Comparison of ENCODE assay signal across 8 cellular contexts in the genomic region with DNA sequence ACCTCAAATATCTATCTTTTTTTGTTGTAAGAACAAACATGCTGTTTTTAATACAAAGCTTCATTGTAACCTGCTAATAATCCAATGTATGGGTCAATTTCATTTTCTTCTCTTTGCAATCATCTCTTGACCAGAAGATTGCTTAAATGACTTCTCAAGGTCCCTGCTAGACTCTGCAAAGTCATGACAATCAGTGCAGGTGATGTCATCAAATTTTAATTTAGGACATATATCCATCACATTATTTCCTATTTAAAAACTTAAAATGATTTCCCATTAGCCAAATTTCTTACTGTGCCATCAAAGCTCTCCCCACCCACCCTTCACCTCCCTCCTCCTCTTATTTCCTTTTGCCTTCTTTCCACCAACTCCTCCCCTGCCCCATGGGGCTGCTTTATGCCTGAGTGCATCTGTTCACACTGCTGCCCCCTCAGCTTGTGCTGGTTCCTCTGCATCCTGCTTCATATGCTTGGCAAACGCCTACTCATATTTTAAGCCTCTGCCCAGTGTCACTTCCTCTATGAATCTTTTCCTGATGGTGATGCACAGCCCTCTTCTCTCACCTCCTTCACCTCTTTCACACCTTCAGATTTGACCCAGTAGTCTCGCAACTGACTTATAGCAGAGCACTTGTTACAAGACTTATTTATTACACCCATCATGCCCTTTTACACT.
DNase-seq lines count a peak whose midpoint lies in the region; ATAC-seq lines count a peak whose summit lies in the region.

No MANE protein-coding gene starts in this region.

- H3K27ac Mint-ChIP-seq in T-helper 2 cell treated with Interferon-gamma antibody and Interleukin-4, amounts not matched to agents 5 μg/mL and 100 μg/mL, for 36 hours = peak overlapping the region; percentile 49
- H3K27ac Mint-ChIP-seq in stimulated activated naive B cell treated with anti-CD40 and anti-IgM and Interleukin-4, amounts not matched to agents 10 μg/mL and 1 μg/mL and 100 μg/mL, for 72 hours = peak overlapping the region; percentile 75

- H3K4me1 Mint-ChIP-seq in T-helper 2 cell treated with Interferon-gamma antibody and Interleukin-4, amounts not matched to agents 5 μg/mL and 100 μg/mL, for 36 hours (ENCODE audit: low read depth) = peaks cover 31% of the 10 kb centered on the region
- H3K4me1 Mint-ChIP-seq in stimulated activated naive B cell treated with anti-CD40 and anti-IgM and Interleukin-4, amounts not matched to agents 10 μg/mL and 1 μg/mL and 100 μg/mL, for 72 hours = peaks cover 62 to 88% of the 10 kb centered on the region in 2 donors

- H3K36me3 Mint-ChIP-seq in T-helper 2 cell treated with Interferon-gamma antibody and Interleukin-4, amounts not matched to agents 5 μg/mL and 100 μg/mL, for 36 hours (ENCODE audit: low read depth) = no peaks in the 10 kb centered on the region
- H3K36me3 Mint-ChIP-seq in stimulated activated naive B cell treated with anti-CD40 and anti-IgM and Interleukin-4, amounts not matched to agents 10 μg/mL and 1 μg/mL and 100 μg/mL, for 72 hours = peaks cover 49 to 77% of the 10 kb centered on the region in 2 donors

- H3K9me3 Mint-ChIP-seq in T-helper 2 cell treated with Interferon-gamma antibody and Interleukin-4, amounts not matched to agents 5 μg/mL and 100 μg/mL, for 36 hours = no peaks in the 10 kb centered on the region
- peaks cover 0 to 6% of the 10 kb centered on the region in 2 donors for H3K9me3 Mint-ChIP-seq in stimulated activated naive B cell treated with anti-CD40 and anti-IgM and Interleukin-4, amounts not matched to agents 10 μg/mL and 1 μg/mL and 100 μg/mL, for 72 hours

- peaks cover 21% of the 10 kb centered on the region for H3K27me3 Mint-ChIP-seq in T-helper 2 cell treated with Interferon-gamma antibody and Interleukin-4, amounts not matched to agents 5 μg/mL and 100 μg/mL, for 36 hours (ENCODE audit: low read depth)
- H3K27me3 Mint-ChIP-seq in stimulated activated naive B cell treated with anti-CD40 and anti-IgM and Interleukin-4, amounts not matched to agents 10 μg/mL and 1 μg/mL and 100 μg/mL, for 72 hours = no peaks in the 10 kb centered on the region

- ATAC-seq in HG03025 (IDR thresholded peaks at IDR 0.05; ENCODE audit: low FRiP score, unreplicated experiment) = peak; percentile 59
- peak; percentile 73 to 74 for ATAC-seq in stimulated activated naive B cell treated with anti-CD40 and anti-IgM and Interleukin-4, amounts not matched to agents 10 μg/mL and 1 μg/mL and 100 μg/mL, for 72 hours (replicated peaks)

- H3K4me3 Mint-ChIP-seq in T-helper 2 cell treated with Interferon-gamma antibody and Interleukin-4, amounts not matched to agents 5 μg/mL and 100 μg/mL, for 36 hours = no peak overlapping the region
- peak overlapping the region; percentile 5 to 60 for H3K4me3 Mint-ChIP-seq in stimulated activated naive B cell treated with anti-CD40 and anti-IgM and Interleukin-4, amounts not matched to agents 10 μg/mL and 1 μg/mL and 100 μg/mL, for 72 hours

- DNase-seq in activated gamma-delta T cell treated with Interleukin-2 at 50 U/mL for 16 hours (peak; percentile 33), activated gamma-delta T cell (lab: John Stamatoyannopoulos, UW) (no peak), NCI-H526 (lab: John Stamatoyannopoulos, UW) (no peak), SW480 (ENCODE audit: low spot score) (no peak), ecto neural progenitor cell (ENCODE audit: low spot score) (no peak)
- DNase-seq in T-helper 2 cell treated with Interferon-gamma antibody and Interleukin-4, amounts not matched to agents 5 μg/mL and 100 μg/mL, for 36 hours (ENCODE audit: low spot score) = peak; percentile 23
- DNase-seq in stimulated activated naive B cell treated with anti-CD40 and anti-IgM and Interleukin-4, amounts not matched to agents 10 μg/mL and 1 μg/mL and 100 μg/mL, for 72 hours = peak; percentile 68

Comparison
In these comparisons a context has a peak if more than half of its experiments do, and no peak if none do; other contexts are left out.
1. DNase-seq: peak in activated gamma-delta T cell treated with Interleukin-2 at 50 U/mL for 16 hours (single experiment), T-helper 2 cell treated with Interferon-gamma antibody and Interleukin-4, amounts not matched to agents 5 μg/mL and 100 μg/mL, for 36 hours (single experiment) and stimulated activated naive B cell treated with anti-CD40 and anti-IgM and Interleukin-4, amounts not matched to agents 10 μg/mL and 1 μg/mL and 100 μg/mL, for 72 hours (single experiment); none in activated gamma-delta T cell (single experiment), NCI-H526 (0 of 2), SW480 (single experiment) and ecto neural progenitor cell (single experiment).